Comparison of ENCODE assay signal across 8 cellular contexts in the genomic region with DNA sequence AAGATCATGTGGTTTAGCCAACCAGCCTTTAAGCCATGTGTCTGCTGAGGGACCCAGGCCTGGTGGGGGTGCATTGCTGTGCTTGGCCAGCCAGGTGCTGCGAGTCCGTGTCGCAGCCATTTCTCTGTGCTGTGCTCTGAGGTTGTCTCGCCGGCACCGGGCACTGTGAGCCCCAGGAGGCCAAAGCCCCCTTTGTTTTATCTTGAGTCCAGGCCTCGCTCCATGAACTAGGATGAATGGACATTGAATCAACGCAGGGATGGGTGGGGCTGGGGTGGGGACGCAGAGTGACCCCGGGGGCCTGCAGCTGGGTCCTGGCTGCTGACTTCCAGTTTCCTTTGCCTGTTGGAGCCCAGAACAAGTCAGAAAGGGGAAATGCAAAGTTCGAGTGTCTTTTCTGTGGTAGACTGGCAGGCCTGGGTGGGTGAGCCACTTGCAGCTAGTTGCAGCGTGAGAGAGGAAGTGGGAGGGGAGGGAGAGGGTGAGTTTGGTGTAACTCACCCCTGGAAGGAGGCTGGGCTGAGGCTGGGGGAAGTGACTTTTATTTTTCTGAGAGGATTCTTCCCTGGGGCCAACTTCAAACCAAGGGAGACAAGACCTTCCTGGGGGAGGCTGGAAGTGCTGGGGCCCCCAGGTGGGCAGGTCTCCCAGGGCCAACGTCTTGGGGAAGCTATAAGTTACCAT.
DNase-seq lines count a peak whose midpoint lies in the region; ATAC-seq, FAIRE-seq and TF ChIP-seq lines count a peak whose summit lies in the region.

No MANE protein-coding gene starts in this region.

- peak overlapping the region; percentile 91 to 96 for H3K27ac Mint-ChIP-seq in T-cell

- peaks cover 24 to 25% of the 10 kb centered on the region in 2 experiments for H3K36me3 ChIP-seq in GM12878 (ENCODE audit: control insufficient read depth in 2 of 2, insufficient read depth in 2 of 2, low read length in 1 of 2)

- peaks cover 35% of the 10 kb centered on the region for H3K36me3 Mint-ChIP-seq in T-cell

- H3K4me3 Mint-ChIP-seq in T-cell, result peak overlapping the region; percentile 65 to 79 (median 75)

- CTCF ChIA-PET in T-cell (lab: Charles Lee) (interaction anchor here (0.6 to 1.6 kb wide), 4 partner anchors 24 to 1299 kb away, joined by 3 to 7 read pairs (median 4); no protein-coding TSS in a partner anchor), GM12878 (lab: Yijun Ruan, JAX) (interaction anchor here (0.6 to 1.7 kb wide), 6 partner anchors 20 to 65 kb away, joined by 3 to 7 read pairs (median 3); no protein-coding TSS in a partner anchor)

- under 1% methylated on average over 13 of the region's 13 CpGs for WGBS in GM12878 (ENCODE audit: insufficient coverage, insufficient replicate concordance, low lambda C conversion rate, missing lambda C conversion rate)

- in situ Hi-C loops in GM12878 (cut with MboI), result loop anchor here (25.0 kb wide), 1 partner anchor 1203 kb away; a partner anchor contains a TSS

- no peaks in the 10 kb centered on the region for H3K9me3 Mint-ChIP-seq in T-cell

- H3K4me1 ChIP-seq in GM12878 (ENCODE audit: control insufficient read depth, insufficient read depth, low read length), result peaks cover 63% of the 10 kb centered on the region

- H3K27me3 ChIP-seq in GM12878 (replicated peaks in 1 of 2; ENCODE audit: control insufficient read depth in 2 of 2, insufficient read depth in 2 of 2, low read length in 1 of 2), result no peaks in the 10 kb centered on the region

- DNase-seq in T-cell (peak in 33 of 34 experiments; percentile 66 to 90 (median 82)), GM12878 (ENCODE audit: low read depth, low spot score) (peak; percentile 86), left colon (peak; percentile 63 to 80), cerebellum (ENCODE audit: low spot score) (no peak)
- DNase-seq in stimulated activated CD8-positive, alpha-beta memory T cell treated with anti-CD3 and anti-CD28 coated beads, Interleukin-7, amount 100 ng/mL, for 1 hour (ENCODE audit: low read depth in 2 of 2), result peak; percentile 48 to 51

- no peak for TF ChIP-seq RAD21 in GM12878 (IDR thresholded peaks at IDR 0.05; ENCODE audit: insufficient read depth, low read depth, low read length)

- H3K27ac ChIP-seq in GM12878 (ENCODE audit: control insufficient read depth, insufficient read depth), result peak overlapping the region; percentile 85

- H3K4me1 Mint-ChIP-seq in T-cell, result peaks cover 89 to 93% (median 90%) of the 10 kb centered on the region in 3 donors

- no peaks in the 10 kb centered on the region for H3K27me3 Mint-ChIP-seq in T-cell

- H3K9me3 ChIP-seq in GM12878 (replicated peaks; ENCODE audit: control insufficient read depth, insufficient read depth, low read length), result no peaks in the 10 kb centered on the region

- POLR2A ChIA-PET in T-cell (lab: Charles Lee) (interaction anchor here in 1 of 2 donors (0.6 kb wide), 1 partner anchor 493 kb away, joined by 8 read pairs; a partner anchor contains a TSS), GM12878 (lab: Charles Lee) (interaction anchor here (0.6 to 2.1 kb wide), 9 partner anchors 9 to 143 kb away, joined by 3 to 16 read pairs (median 6); no protein-coding TSS in a partner anchor)

- intact Hi-C loops in GM12878 (cut with micrococcal nuclease; ENCODE audit: unreplicated experiment), result no loop called here
- intact Hi-C loops in left colon (cut with DNase I, micrococcal nuclease), result no loop called here

- TF ChIP-seq EP300 in GM12878 (IDR thresholded peaks at IDR 0.05; ENCODE audit: borderline replicate concordance in 1 of 2, control insufficient read depth in 1 of 2, low read depth in 2 of 2, low read length in 2 of 2), result peak; percentile 29 to 50; a peak in 2 of 4 replicates

- no peaks in the 10 kb centered on the region; the same call in none of the 2 replicates for H4K20me1 ChIP-seq in GM12878 (ENCODE audit: control insufficient read depth, insufficient read depth)

- TF ChIP-seq POLR2A in GM19099 (IDR thresholded peaks at IDR 0.05; ENCODE audit: extremely low read depth, insufficient read length, low read depth), result peak; percentile 28
- TF ChIP-seq POLR2A in GM12878 (IDR thresholded peaks at IDR 0.05; ENCODE audit: low read depth, low read length), result peak; percentile 48; the same call in 1 of the 2 replicates

- peak overlapping the region; percentile 93 for H3K4me2 ChIP-seq in GM12878 (ENCODE audit: control insufficient read depth, insufficient read depth)

- H3K4me3 ChIP-seq in GM12878, result peak overlapping the region; percentile 36; the same call in 1 of the 2 replicates

- RAD21 ChIA-PET in GM12878 (lab: Charles Lee; ENCODE audit: unreplicated experiment), result interaction anchor here (0.8 to 1.7 kb wide), 11 partner anchors 9 to 140 kb away, joined by 3 to 8 read pairs (median 5); no protein-coding TSS in a partner anchor

- peak; percentile 75 for FAIRE-seq in GM12878 (lab: Jason Lieb, UNC)

- no peak overlapping the region for H2AFZ ChIP-seq in GM12878 (ENCODE audit: control insufficient read depth, low read depth, low read length)

- peaks cover 89% of the 10 kb centered on the region for H3K79me2 ChIP-seq in GM12878 (ENCODE audit: control insufficient read depth, insufficient read depth, low read length)

- no TSS peak for BruUV-seq in GM12878 (replicated peaks; lab: Mats Ljungman, UMichigan)

- no peak for TF ChIP-seq CTCF in GM12878 (IDR thresholded peaks at IDR 0.05 in 2 of 3, conservative IDR thresholded peaks at IDR 0.05 in 1 of 3; ENCODE audit: control insufficient read depth in 2 of 3, extremely low read depth in 1 of 3, insufficient read depth in 1 of 3, low read depth in 3 of 3, low read length in 3 of 3)

- SMC1A ChIA-PET in GM12878 (lab: Charles Lee; ENCODE audit: uncharacterized antibody, unreplicated experiment), result interaction anchor here (0.8 to 2.3 kb wide), 5 partner anchors 9 to 29 kb away, joined by 3 to 11 read pairs (median 5); no protein-coding TSS in a partner anchor

- peak; percentile 41 for ATAC-seq in HG03196 (IDR thresholded peaks at IDR 0.05; ENCODE audit: unreplicated experiment)
- ATAC-seq in T-cell (replicated peaks in 1 of 4), result peak; percentile 88 to 93 (median 90)
- peak; percentile 82 for ATAC-seq in GM12878
- peak; percentile 44 for ATAC-seq in left colon
- ATAC-seq in HG03469 (IDR thresholded peaks at IDR 0.05; ENCODE audit: unreplicated experiment), result no peak

- H3K9ac ChIP-seq in GM12878 (ENCODE audit: control insufficient read depth, insufficient read depth, low read length), result peak overlapping the region; percentile 65

TF ChIP-seq in GM12878, 131 proteins besides CTCF, POLR2A, EP300 and RAD21 (continues in another document):
- TF ChIP-seq EED (IDR thresholded peaks at IDR 0.05; ENCODE audit: low read depth) (peak; percentile 85), SREBF1 (IDR thresholded peaks at IDR 0.05; ENCODE audit: low read length) (no peak), CHD1 (IDR thresholded peaks at IDR 0.05; ENCODE audit: low read depth, low read length) (0 out of 2 replicates have a peak, but pooled peaks have one; percentile 58), PML (IDR thresholded peaks at IDR 0.05; ENCODE audit: low read length) (no peak), CHD4 (IDR thresholded peaks at IDR 0.05) (no peak), RUNX3 (IDR thresholded peaks at IDR 0.05; ENCODE audit: low read length) (peak; percentile 77), NFXL1 (IDR thresholded peaks at IDR 0.05; ENCODE audit: borderline replicate concordance) (no peak), KLF5 (IDR thresholded peaks at IDR 0.05; ENCODE audit: partially characterized antibody) (no peak), NR2C1 (IDR thresholded peaks at IDR 0.05) (no peak), FOS (IDR thresholded peaks at IDR 0.05; ENCODE audit: borderline replicate concordance, extremely low read depth, insufficient read length) (no peak), CBFB (IDR thresholded peaks at IDR 0.05; ENCODE audit: low read depth) (no peak), ESRRA (IDR thresholded peaks at IDR 0.05; ENCODE audit: low read length) (0 out of 2 replicates have a peak, but pooled peaks have one; percentile 36), GABPA (IDR thresholded peaks at IDR 0.05; ENCODE audit: low read depth) (no peak), NBN (IDR thresholded peaks at IDR 0.05) (peak; percentile 90), NR2C2 (IDR thresholded peaks at IDR 0.05; ENCODE audit: borderline replicate concordance, control insufficient read depth, insufficient read length, low read depth) (no peak), SMAD5 (IDR thresholded peaks at IDR 0.05; ENCODE audit: low read depth) (no peak), ZNF274 (IDR thresholded peaks at IDR 0.05; ENCODE audit: insufficient read depth, insufficient read length) (no peak), HDAC6 (IDR thresholded peaks at IDR 0.05; ENCODE audit: unreplicated experiment) (no peak), CREM (IDR thresholded peaks at IDR 0.05; ENCODE audit: low read depth) (no peak), TAF1 (IDR thresholded peaks at IDR 0.05; ENCODE audit: borderline replicate concordance, low read depth, low read length) (peak; percentile 10; the same call in 1 of the 2 replicates), IRF4 (IDR thresholded peaks at IDR 0.05; ENCODE audit: low read depth, low read length) (peak; percentile 58), ZNF24 (IDR thresholded peaks at IDR 0.05) (no peak)
- TF ChIP-seq, protein P1, sequence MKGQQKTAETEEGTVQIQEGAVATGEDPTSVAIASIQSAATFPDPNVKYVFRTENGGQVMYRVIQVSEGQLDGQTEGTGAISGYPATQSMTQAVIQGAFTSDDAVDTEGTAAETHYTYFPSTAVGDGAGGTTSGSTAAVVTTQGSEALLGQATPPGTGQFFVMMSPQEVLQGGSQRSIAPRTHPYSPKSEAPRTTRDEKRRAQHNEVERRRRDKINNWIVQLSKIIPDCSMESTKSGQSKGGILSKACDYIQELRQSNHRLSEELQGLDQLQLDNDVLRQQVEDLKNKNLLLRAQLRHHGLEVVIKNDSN (IDR thresholded peaks at IDR 0.05; ENCODE audit: borderline replicate concordance, extremely low read length, insufficient read depth, low read depth, low read length), result no peak
- TF ChIP-seq, protein P2, sequence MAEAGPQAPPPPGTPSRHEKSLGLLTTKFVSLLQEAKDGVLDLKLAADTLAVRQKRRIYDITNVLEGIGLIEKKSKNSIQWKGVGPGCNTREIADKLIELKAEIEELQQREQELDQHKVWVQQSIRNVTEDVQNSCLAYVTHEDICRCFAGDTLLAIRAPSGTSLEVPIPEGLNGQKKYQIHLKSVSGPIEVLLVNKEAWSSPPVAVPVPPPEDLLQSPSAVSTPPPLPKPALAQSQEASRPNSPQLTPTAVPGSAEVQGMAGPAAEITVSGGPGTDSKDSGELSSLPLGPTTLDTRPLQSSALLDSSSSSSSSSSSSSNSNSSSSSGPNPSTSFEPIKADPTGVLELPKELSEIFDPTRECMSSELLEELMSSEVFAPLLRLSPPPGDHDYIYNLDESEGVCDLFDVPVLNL (IDR thresholded peaks at IDR 0.05; ENCODE audit: low read depth, low read length), result peak; percentile 43; the same call in 1 of the 2 replicates
